1 cellular context compared by ENCODE assay signal in genomic region chr10:14369881-14370280, GRCh38.
TF ChIP-seq lines count a peak whose summit lies in the region.

No MANE protein-coding gene starts in this region.

TF ChIP-seq in H1, 55 proteins besides CTCF, POLR2A, EP300 and RAD21:
- TF ChIP-seq PHF8 (conservative IDR thresholded peaks at IDR 0.05; ENCODE audit: low read depth, low read length) (no peak), BCL11A (IDR thresholded peaks at IDR 0.05; ENCODE audit: low read depth in 2 of 2, low read length in 2 of 2) (no peak), HDAC2 (IDR thresholded peaks at IDR 0.05; ENCODE audit: borderline replicate concordance in 1 of 2, low read depth in 2 of 2, low read length in 2 of 2) (no peak)
